In genomic region chr14:31307198-31307597, GRCh38 we compare ENCODE assay signal across 21 cellular contexts.
DNase-seq lines count a peak whose midpoint lies in the region; ATAC-seq and TF ChIP-seq lines count a peak whose summit lies in the region.
"Had no signal": no experiment of that assay in that cellular context is flagged by ENCODE, and none has a peak within 500 bp of the region (broad histone marks: within the 10 kb centered on the region; RNA-seq: fewer than 3 reads in every experiment).

No MANE protein-coding gene starts in this region.

- no peak for TF ChIP-seq EP300 in Ishikawa (IDR thresholded peaks at IDR 0.05; ENCODE audit: borderline replicate concordance)

- TF ChIP-seq CTCF in epithelial cell of esophagus (IDR thresholded peaks at IDR 0.05; ENCODE audit: insufficient read depth, low read depth, low read length, missing control alignments) (peak; percentile 30), lung (IDR thresholded peaks at IDR 0.05; ENCODE audit: control extremely low read depth, extremely low read depth) (no peak)

- H3K27me3 ChIP-seq in lung (ENCODE audit: control insufficient read depth, insufficient read depth), result no peaks in the 10 kb centered on the region
- H3K27me3 ChIP-seq in MG63, result no peaks in the 10 kb centered on the region
- H3K27me3 ChIP-seq: BLaER1 had no signal

- H3K9me3 ChIP-seq in lung (ENCODE audit: control insufficient read depth in 2 of 2, insufficient read depth in 1 of 2, low read length in 1 of 2) (no peaks in the 10 kb centered on the region), MG63 (no peaks in the 10 kb centered on the region)
- H3K9me3 ChIP-seq: BLaER1, SK-N-SH had no signal

- DNase-seq in epithelial cell of esophagus (ENCODE audit: low read depth) (peak; percentile 27), lung (ENCODE audit: low spot score) (no peak), GM03348 (ENCODE audit: low spot score) (no peak), MG63 (no peak), GF-D8 (lab: John Stamatoyannopoulos, UW) (no peak)
- DNase-seq in activated CD4-positive, alpha-beta T cell treated with anti-CD3 and anti-CD28 coated beads, Interleukin-2, amount 50 U/mL, for 48 hours, result no peak
- DNase-seq: CD4-positive, CD25-positive, alpha-beta regulatory T cell; KBM-7; NCI-H1105 treated with DMSO at 0.1 percent for 48 hours; NCI-H146; NCI-H1930; NCI-H2107; NCI-H446 treated with DMSO at 0.1 percent for 48 hours; NCI-H526; NCI-H82; NK-92 treated with Interleukin-12 subunit alpha and Interleukin-12 subunit beta, amount 100 ng/mL, for 24 hours; SK-N-SH; SW 1271 had no signal

- H3K4me3 ChIP-seq in epithelial cell of esophagus (ENCODE audit: low read length) (no peak overlapping the region), lung (no peak overlapping the region), MG63 (no peak overlapping the region)
- H3K4me3 ChIP-seq: BLaER1 had no signal

- peaks cover 13 to 16% of the 10 kb centered on the region in 2 donors for H3K36me3 ChIP-seq in lung (ENCODE audit: control insufficient read depth in 2 of 2, insufficient read depth in 2 of 2, low read length in 2 of 2)
- no peaks in the 10 kb centered on the region for H3K36me3 ChIP-seq in MG63

- ATAC-seq in GM18909 (IDR thresholded peaks at IDR 0.05; ENCODE audit: poor library complexity, unreplicated experiment), result peak; percentile 10
- ATAC-seq in lung (ENCODE audit: insufficient read depth, low FRiP score), result peak; percentile 86

- no peaks in the 10 kb centered on the region for H3K4me1 ChIP-seq in lung (ENCODE audit: control insufficient read depth in 2 of 2, insufficient read depth in 2 of 2, low read length in 2 of 2)
- H3K4me1 ChIP-seq: BLaER1 had no signal

- TF ChIP-seq RAD21 in Ishikawa (IDR thresholded peaks at IDR 0.05; ENCODE audit: low read depth), result peak; percentile 19; the same call in 1 of the 2 replicates

- H3K27ac ChIP-seq in lung (ENCODE audit: low read depth in 1 of 2, low read length in 1 of 2), result no peak overlapping the region
- H3K27ac ChIP-seq: BLaER1 had no signal

TF ChIP-seq in Ishikawa, 13 proteins besides CTCF, POLR2A, EP300 and RAD21:
- TF ChIP-seq FOXM1 (IDR thresholded peaks at IDR 0.05; ENCODE audit: borderline replicate concordance, low read depth) (no peak), YY1 (IDR thresholded peaks at IDR 0.05; ENCODE audit: low read depth) (no peak), ZBTB7A (IDR thresholded peaks at IDR 0.05; ENCODE audit: low read depth) (no peak), TEAD4 (IDR thresholded peaks at IDR 0.05) (no peak)
- TF ChIP-seq, protein P1, sequence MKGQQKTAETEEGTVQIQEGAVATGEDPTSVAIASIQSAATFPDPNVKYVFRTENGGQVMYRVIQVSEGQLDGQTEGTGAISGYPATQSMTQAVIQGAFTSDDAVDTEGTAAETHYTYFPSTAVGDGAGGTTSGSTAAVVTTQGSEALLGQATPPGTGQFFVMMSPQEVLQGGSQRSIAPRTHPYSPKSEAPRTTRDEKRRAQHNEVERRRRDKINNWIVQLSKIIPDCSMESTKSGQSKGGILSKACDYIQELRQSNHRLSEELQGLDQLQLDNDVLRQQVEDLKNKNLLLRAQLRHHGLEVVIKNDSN (IDR thresholded peaks at IDR 0.05), result no peak
